13 cellular contexts compared by ENCODE assay signal in the genomic region with DNA sequence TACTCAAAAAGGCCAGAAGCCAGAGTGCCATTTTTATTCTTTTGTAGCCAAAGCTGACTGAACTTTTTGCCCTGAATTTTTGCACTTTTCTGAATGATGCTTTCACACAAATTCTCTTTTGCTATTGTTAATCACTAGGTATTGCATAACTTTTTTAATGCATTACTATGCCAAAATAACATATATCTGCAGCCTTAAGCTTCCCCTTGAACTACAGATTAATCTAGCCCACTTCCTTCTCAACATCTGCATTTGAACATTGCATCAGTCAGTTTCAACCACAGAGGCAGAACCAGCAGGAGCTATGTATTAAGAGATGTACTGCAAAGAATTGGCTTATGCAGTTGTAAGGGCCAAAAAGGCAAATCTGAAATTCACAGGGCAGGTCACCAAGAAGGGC.
DNase-seq lines count a peak whose midpoint lies in the region; ATAC-seq and TF ChIP-seq lines count a peak whose summit lies in the region.
"Had no signal": no experiment of that assay in that cellular context is flagged by ENCODE, and none has a peak within 500 bp of the region (broad histone marks: within the 10 kb centered on the region; RNA-seq: fewer than 3 reads in every experiment).

No MANE protein-coding gene starts in this region.

- H4K20me1 ChIP-seq in smooth muscle cell (ENCODE audit: low read depth), result no peaks in the 10 kb centered on the region

- H3K9me3 ChIP-seq in smooth muscle cell (replicated peaks; ENCODE audit: low read depth), result no peaks in the 10 kb centered on the region

- no peaks in the 10 kb centered on the region for H3K36me3 ChIP-seq in smooth muscle cell (ENCODE audit: low read depth)

- H3K4me3 ChIP-seq in smooth muscle cell, result no peak overlapping the region

- no peaks in the 10 kb centered on the region for H3K79me2 ChIP-seq in smooth muscle cell (ENCODE audit: low read depth)

- no peak overlapping the region for H2AFZ ChIP-seq in smooth muscle cell (ENCODE audit: low read depth)

- no peak for TF ChIP-seq CTCF in smooth muscle cell (IDR thresholded peaks at IDR 0.05; ENCODE audit: borderline replicate concordance, insufficient read depth, poor library complexity, severe bottlenecking)

- H3K27ac ChIP-seq in smooth muscle cell (ENCODE audit: low read depth), result no peak overlapping the region
- H3K27ac ChIP-seq: 22Rv1 had no signal

- H3F3A ChIP-seq in smooth muscle cell (ENCODE audit: low read depth), result no peaks in the 10 kb centered on the region

- H3K27me3 ChIP-seq in smooth muscle cell (ENCODE audit: low read depth), result no peaks in the 10 kb centered on the region

- peak; percentile 16 for DNase-seq in NK-92 treated with Interleukin-12 subunit alpha and Interleukin-12 subunit beta, amount 100 ng/mL, for 24 hours (lab: John Stamatoyannopoulos, UW)
- DNase-seq in NK-92 (lab: John Stamatoyannopoulos, UW; ENCODE audit: unreplicated experiment), result no peak
- peak; percentile 90 to 96 for DNase-seq in NOMO-1 (lab: John Stamatoyannopoulos, UW; ENCODE audit: unreplicated experiment in 2 of 2)
- no peak for DNase-seq in smooth muscle cell (lab: John Stamatoyannopoulos, UW; ENCODE audit: unreplicated experiment)
- DNase-seq in activated T-cell treated with anti-CD3 and anti-CD28 coated beads for 4 hours, result no peak
- no peak for DNase-seq in effector CD8-positive, alpha-beta T cell (lab: John Stamatoyannopoulos, UW)
- DNase-seq: cerebellar nuclear complex, left cardiac atrium, NCI-H1930, nucleus accumbens had no signal

- no peaks in the 10 kb centered on the region for H3K4me1 ChIP-seq in smooth muscle cell (ENCODE audit: low read depth)

- peak; percentile 75 for ATAC-seq in HG03103 (IDR thresholded peaks at IDR 0.05; ENCODE audit: low read depth, unreplicated experiment)
- ATAC-seq in HG02759 (IDR thresholded peaks at IDR 0.05; ENCODE audit: unreplicated experiment), result no peak
- ATAC-seq: left cardiac atrium had no signal

- no peak overlapping the region for H3K9ac ChIP-seq in smooth muscle cell (ENCODE audit: low read depth)

- peak overlapping the region; percentile 37 for H3K4me2 ChIP-seq in smooth muscle cell

Comparison
In these comparisons a context has a peak if more than half of its experiments do, and no peak if none do; other contexts are left out.
1. DNase-seq: peak in NK-92 treated with Interleukin-12 subunit alpha and Interleukin-12 subunit beta, amount 100 ng/mL, for 24 hours (single experiment) and NOMO-1 (2 of 2); none in NK-92 (single experiment), smooth muscle cell (single experiment), activated T-cell treated with anti-CD3 and anti-CD28 coated beads for 4 hours (single experiment) and effector CD8-positive, alpha-beta T cell (single experiment).